In the genomic region with DNA sequence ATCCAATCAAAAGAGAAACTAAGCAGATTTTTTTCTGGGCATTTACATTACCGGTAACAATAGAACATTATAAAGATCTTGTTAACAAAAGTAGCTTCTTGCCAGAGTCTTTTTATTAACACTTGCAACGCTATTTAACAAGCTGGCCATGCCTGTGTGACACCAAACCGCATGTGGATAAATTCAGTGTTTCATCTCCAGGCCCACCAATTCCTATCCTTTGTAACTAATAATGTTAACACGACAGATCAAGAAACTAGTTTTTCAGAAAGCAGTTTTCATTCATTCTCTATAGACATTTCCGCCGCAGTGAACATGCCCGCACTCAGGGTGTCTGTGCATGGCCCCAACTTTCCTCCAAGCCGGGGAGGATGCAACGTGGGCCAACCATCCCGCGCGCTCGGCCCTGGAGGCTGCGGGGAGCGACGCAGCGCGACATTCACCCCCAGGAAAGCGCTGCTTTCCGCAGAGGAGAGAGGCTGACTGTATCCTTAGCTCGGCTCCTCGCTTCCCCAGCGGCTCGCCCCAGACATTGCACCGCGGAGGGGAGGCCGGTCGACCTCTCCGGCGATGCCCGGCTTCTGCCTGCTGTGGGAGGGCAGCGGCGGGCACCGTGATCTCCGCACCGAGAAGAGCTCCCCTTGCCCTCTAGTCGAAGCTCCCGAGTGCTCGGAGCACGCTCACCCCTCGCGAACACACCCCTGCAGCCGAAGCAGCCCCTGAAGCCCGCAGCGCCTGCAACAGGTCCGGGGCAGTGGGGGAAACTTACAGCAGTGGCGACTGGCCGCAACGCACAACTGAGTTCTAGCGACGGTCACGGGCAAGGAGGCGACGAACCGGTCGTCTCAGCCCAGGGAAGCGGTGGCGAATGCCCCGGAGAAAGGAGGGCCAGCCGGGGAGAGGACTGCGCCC, we compare ENCODE assay signal across 8 cellular contexts. TPM values are rescaled to one million over a fixed set of nuclear protein-coding genes. Genes with fewer than 3 reads are reported as not detected.
DNase-seq lines count a peak whose midpoint lies in the region; ATAC-seq and TF ChIP-seq lines count a peak whose summit lies in the region.

No MANE protein-coding gene starts in this region.

- H3K27me3 Mint-ChIP-seq in activated CD8-positive, alpha-beta T cell treated with anti-CD3 and anti-CD28 coated beads, Interleukin-2, amount 10 ng/mL, durations not matched to agents 7 days and 5 days (ENCODE audit: low read depth) = peaks cover 53% of the 10 kb centered on the region

- under 1% methylated on average over 61 of the region's 61 CpGs for WGBS in urinary bladder

- POLR2A ChIA-PET in activated CD8-positive, alpha-beta T cell treated with anti-CD3 and anti-CD28 coated beads, Interleukin-2, amount 10 ng/mL, durations not matched to agents 7 days and 5 days (lab: Charles Lee) = interaction anchor here (0.6 to 1.3 kb wide), 2 partner anchors 61 to 64 kb away, joined by 3 to 4 read pairs; no protein-coding TSS in a partner anchor

- peak overlapping the region; percentile 77 for H3K4me3 Mint-ChIP-seq in activated CD8-positive, alpha-beta T cell treated with anti-CD3 and anti-CD28 coated beads, Interleukin-2, amount 10 ng/mL, durations not matched to agents 7 days and 5 days

- H3K36me3 ChIP-seq in urinary bladder (ENCODE audit: insufficient read depth) = no peaks in the 10 kb centered on the region

- peak; percentile 47 for ATAC-seq in activated CD8-positive, alpha-beta T cell treated with anti-CD3 and anti-CD28 coated beads, Interleukin-2, amount 10 ng/mL, durations not matched to agents 7 days and 5 days

- H3K4me1 Mint-ChIP-seq in activated CD8-positive, alpha-beta T cell treated with anti-CD3 and anti-CD28 coated beads, Interleukin-2, amount 10 ng/mL, durations not matched to agents 7 days and 5 days (ENCODE audit: low read depth) = peaks cover 30% of the 10 kb centered on the region

- DNase-seq in HFF-Myc (ENCODE audit: extremely low read depth, low read depth) (no peak), NCI-H1417 (lab: John Stamatoyannopoulos, UW) (peak; percentile 65 to 84 (median 76)), epithelial cell of prostate (ENCODE audit: low read depth, low spot score) (no peak), myocyte (ENCODE audit: low read depth) (peak; percentile 67), NCI-H2081 treated with DMSO at 0.1 percent for 48 hours (lab: John Stamatoyannopoulos, UW) (no peak)
- DNase-seq in activated CD8-positive, alpha-beta T cell treated with anti-CD3 and anti-CD28 coated beads, Interleukin-2, amount 10 ng/mL, durations not matched to agents 7 days and 5 days = peak; percentile 47

- peak overlapping the region; percentile 88 for H3K27ac ChIP-seq in epithelial cell of prostate
- H3K27ac ChIP-seq in urinary bladder (ENCODE audit: low read depth) = peak overlapping the region; percentile 70

- no peaks in the 10 kb centered on the region for H3K4me1 ChIP-seq in urinary bladder (ENCODE audit: insufficient read depth)

- TF ChIP-seq CTCF in GM12873 (IDR thresholded peaks at IDR 0.05; ENCODE audit: insufficient read depth, low read depth, low read length, missing control alignments) (peak; percentile 45), HFF-Myc (IDR thresholded peaks at IDR 0.05; ENCODE audit: low read depth, low read length, missing control alignments) (no peak)

- H3K27ac Mint-ChIP-seq in activated CD8-positive, alpha-beta T cell treated with anti-CD3 and anti-CD28 coated beads, Interleukin-2, amount 10 ng/mL, durations not matched to agents 7 days and 5 days = peak overlapping the region; percentile 41

- CTCF ChIA-PET in activated CD8-positive, alpha-beta T cell treated with anti-CD3 and anti-CD28 coated beads, Interleukin-2, amount 10 ng/mL, durations not matched to agents 7 days and 5 days (lab: Charles Lee) = interaction anchor here (0.7 to 5.5 kb wide), 11 partner anchors 9 to 738 kb away, joined by 3 to 38 read pairs (median 4); no protein-coding TSS in a partner anchor

- no peaks in the 10 kb centered on the region for H3K36me3 Mint-ChIP-seq in activated CD8-positive, alpha-beta T cell treated with anti-CD3 and anti-CD28 coated beads, Interleukin-2, amount 10 ng/mL, durations not matched to agents 7 days and 5 days (ENCODE audit: low read depth)

- H3K9me3 Mint-ChIP-seq in activated CD8-positive, alpha-beta T cell treated with anti-CD3 and anti-CD28 coated beads, Interleukin-2, amount 10 ng/mL, durations not matched to agents 7 days and 5 days (ENCODE audit: insufficient read depth) = no peaks in the 10 kb centered on the region

- H3K4me3 ChIP-seq in HFF-Myc (replicated peaks; ENCODE audit: low read depth, low read length) (peak overlapping the region; percentile 82), urinary bladder (ENCODE audit: low read depth, low read length) (peak overlapping the region; percentile 68)

RNA-seq across cellular contexts. Expression of gene ENC1, which starts 0.7 kb away (rescaled TPM):
- total RNA-seq in activated CD8-positive, alpha-beta T cell treated with anti-CD3 and anti-CD28 coated beads, Interleukin-2, amount 10 ng/mL, durations not matched to agents 7 days and 5 days = under 1 TPM; 0.50 to 0.55 TPM
- total RNA-seq in myocyte (21.1 and 23.2 TPM in 2 replicates), urinary bladder (75.4 TPM)
- 57.9 TPM for polyA plus RNA-seq in myocyte (2012)
- polyA plus RNA-seq in urinary bladder = 11.2 TPM

RNA-seq across cellular contexts. Expression of gene HEXB, which starts 45.2 kb away (rescaled TPM):
- total RNA-seq in activated CD8-positive, alpha-beta T cell treated with anti-CD3 and anti-CD28 coated beads, Interleukin-2, amount 10 ng/mL, durations not matched to agents 7 days and 5 days = 10 to 100 TPM; 53.1 to 62.9 TPM
- total RNA-seq in myocyte (135 and 173 TPM in 2 replicates), urinary bladder (111 TPM)
- polyA plus RNA-seq in myocyte (2012) = 122 TPM
- 104 TPM for polyA plus RNA-seq in urinary bladder

Comparison
In these comparisons a context has a peak if more than half of its experiments do, and no peak if none do; other contexts are left out.
1. DNase-seq: peak in NCI-H1417 (3 of 3), activated CD8-positive, alpha-beta T cell treated with anti-CD3 and anti-CD28 coated beads, Interleukin-2, amount 10 ng/mL, durations not matched to agents 7 days and 5 days (single experiment) and myocyte (single experiment); none in HFF-Myc (single experiment), epithelial cell of prostate (single experiment) and NCI-H2081 treated with DMSO at 0.1 percent for 48 hours (single experiment).
2. RNA of gene ENC1, which starts 0.7 kb away (total RNA-seq): 75.4 TPM in urinary bladder (single experiment) and 21.1 to 23.2 TPM in myocyte; 0.50 to 0.55 TPM in activated CD8-positive, alpha-beta T cell treated with anti-CD3 and anti-CD28 coated beads, Interleukin-2, amount 10 ng/mL, durations not matched to agents 7 days and 5 days; every median in the first group is over 10 times any median in the second.